In the genomic region with DNA sequence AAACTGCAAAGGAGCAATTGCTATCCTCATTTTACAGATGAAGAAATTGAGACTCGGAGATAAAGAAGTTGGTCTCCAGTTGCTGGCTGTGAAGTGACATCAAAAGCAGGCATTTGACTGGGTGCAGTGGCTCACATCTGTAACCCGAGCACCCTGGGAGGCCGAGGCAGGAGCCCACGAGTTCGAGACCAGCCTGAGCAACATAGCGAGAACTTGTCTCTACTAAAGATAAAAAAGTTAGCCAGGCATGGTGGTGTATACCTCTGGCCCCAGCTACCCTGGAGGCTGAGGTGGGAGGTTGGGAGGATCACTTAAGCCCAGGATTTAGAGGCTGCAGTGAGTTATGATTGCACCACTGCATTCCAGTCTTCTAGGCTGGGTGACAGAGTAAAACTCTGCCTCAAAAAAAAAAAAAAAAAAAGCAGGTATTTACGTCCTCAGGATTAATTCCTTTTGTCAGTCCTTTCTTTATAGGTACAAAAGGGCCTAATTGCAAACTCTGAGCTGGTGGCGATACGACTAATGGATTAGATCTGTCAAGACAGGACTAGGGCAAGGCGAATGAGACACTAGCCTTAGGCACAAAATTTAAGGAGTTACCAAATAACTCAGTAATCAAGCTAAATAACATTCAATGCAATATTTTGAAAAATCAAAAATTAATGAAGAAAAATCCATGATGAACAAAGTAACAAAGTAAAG, we compare ENCODE assay signal across 17 cellular contexts. TPM values are rescaled to one million over a fixed set of nuclear protein-coding genes. Genes with fewer than 3 reads are reported as not detected.
DNase-seq lines count a peak whose midpoint lies in the region; ATAC-seq, FAIRE-seq and TF ChIP-seq lines count a peak whose summit lies in the region.
"Had no signal": no experiment of that assay in that cellular context is flagged by ENCODE, and none has a peak within 500 bp of the region (broad histone marks: within the 10 kb centered on the region; RNA-seq: fewer than 3 reads in every experiment).

No MANE protein-coding gene starts in this region.

- H3K4me1 Mint-ChIP-seq in activated CD4-positive, alpha-beta T cell treated with anti-CD3 and anti-CD28 coated beads for 36 hours, result peaks cover 36% of the 10 kb centered on the region

- CTCF ChIA-PET in activated CD4-positive, alpha-beta T cell treated with anti-CD3 and anti-CD28 coated beads for 36 hours (lab: Charles Lee), result interaction anchor here (0.6 to 11.2 kb wide), 21 partner anchors 9 to 759 kb away, joined by 3 to 224 read pairs (median 5); a partner anchor contains a TSS
- CTCF ChIA-PET in HepG2 (lab: Yijun Ruan, JAX; ENCODE audit: low intra/inter-chr PET ratio, low total read pairs), result interaction anchor here (0.6 to 2.5 kb wide), 4 partner anchors 29 to 103 kb away, joined by 3 to 59 read pairs (median 6); no protein-coding TSS in a partner anchor

- TF ChIP-seq EP300 in HepG2 (IDR thresholded peaks at IDR 0.05; ENCODE audit: low read depth in 2 of 2, low read length in 2 of 2), result no peak
- TF ChIP-seq EP300 in HepG2 (CRISPR knock-in tag; IDR thresholded peaks at IDR 0.05; ENCODE audit: borderline replicate concordance), result no peak

- no TSS peak for BruUV-seq in HepG2 (replicated peaks; lab: Mats Ljungman, UMichigan)

- H3K36me3 Mint-ChIP-seq in activated CD4-positive, alpha-beta T cell treated with anti-CD3 and anti-CD28 coated beads for 36 hours (ENCODE audit: low read depth), result no peaks in the 10 kb centered on the region

- in situ Hi-C loops in HepG2 (cut with HindIII; ENCODE audit: extremely low pct_ligation_motif_present, low pct_unique_long_range_greater_than_20kb), result loop anchor here (5.0 kb wide), 1 partner anchor 34 kb away; no protein-coding TSS in a partner anchor

- H3K36me3 ChIP-seq in bronchial epithelial cell (ENCODE audit: control insufficient read depth, insufficient read depth, low read length) (no peaks in the 10 kb centered on the region), HepG2 (replicated peaks in 1 of 2; ENCODE audit: control insufficient read depth in 1 of 2, insufficient read depth in 2 of 2, low read length in 2 of 2) (no peaks in the 10 kb centered on the region), colonic mucosa (no peaks in the 10 kb centered on the region)
- H3K36me3 ChIP-seq: neutrophil, uterus had no signal

- H3K9me3 ChIP-seq in HepG2 (ENCODE audit: low read length) (no peaks in the 10 kb centered on the region), colonic mucosa (no peaks in the 10 kb centered on the region)
- H3K9me3 ChIP-seq: neutrophil, uterus had no signal

- peaks cover 4% of the 10 kb centered on the region for H3K27me3 Mint-ChIP-seq in activated CD4-positive, alpha-beta T cell treated with anti-CD3 and anti-CD28 coated beads for 36 hours
- H3K27me3 Mint-ChIP-seq: central memory CD8-positive, alpha-beta T cell had no signal

- H3K27me3 ChIP-seq in bronchial epithelial cell (ENCODE audit: control insufficient read depth, insufficient read depth, low read length) (no peaks in the 10 kb centered on the region), HepG2 (ENCODE audit: control insufficient read depth in 1 of 2, insufficient read depth in 2 of 2, low read length in 2 of 2) (no peaks in the 10 kb centered on the region), colonic mucosa (no peaks in the 10 kb centered on the region)
- H3K27me3 ChIP-seq: uterus had no signal

- H3K27ac Mint-ChIP-seq in activated CD4-positive, alpha-beta T cell treated with anti-CD3 and anti-CD28 coated beads for 36 hours, result no peak overlapping the region
- H3K27ac Mint-ChIP-seq: activated naive CD4-positive, alpha-beta T cell treated with anti-CD3 and anti-CD28 coated beads for 36 hours; HFFc6 had no signal

- H3K4me3 ChIP-seq in bronchial epithelial cell (ENCODE audit: low read depth, low read length) (no peak overlapping the region), HepG2 (replicated peaks in 1 of 3; ENCODE audit: insufficient read depth in 1 of 3, low read depth in 2 of 3, low read length in 3 of 3) (no peak overlapping the region), colonic mucosa (no peak overlapping the region)
- H3K4me3 ChIP-seq: uterus had no signal

- H3K79me2 ChIP-seq in HepG2 (ENCODE audit: insufficient read depth, low read length), result no peaks in the 10 kb centered on the region

- ATAC-seq in activated CD4-positive, alpha-beta T cell treated with anti-CD3 and anti-CD28 coated beads for 36 hours, result no peak
- ATAC-seq in HepG2 (no peak), GM21737 (IDR thresholded peaks at IDR 0.05; ENCODE audit: unreplicated experiment) (no peak), HG03095 (IDR thresholded peaks at IDR 0.05; ENCODE audit: unreplicated experiment) (no peak)

- H3K9me3 Mint-ChIP-seq in activated CD4-positive, alpha-beta T cell treated with anti-CD3 and anti-CD28 coated beads for 36 hours (ENCODE audit: low read depth), result no peaks in the 10 kb centered on the region
- H3K9me3 Mint-ChIP-seq: activated naive CD4-positive, alpha-beta T cell treated with anti-CD3 and anti-CD28 coated beads for 36 hours; central memory CD8-positive, alpha-beta T cell had no signal

- H4K20me1 ChIP-seq in HepG2 (ENCODE audit: insufficient read depth, low read length), result no peaks in the 10 kb centered on the region

- peak overlapping the region; percentile 64; the same call in 1 of the 2 replicates for H3K4me2 ChIP-seq in HepG2 (ENCODE audit: low read depth, low read length)

- DNase-seq in activated CD4-positive, alpha-beta T cell treated with anti-CD3 and anti-CD28 coated beads for 36 hours, result no peak
- DNase-seq in activated CD4-positive, alpha-beta T cell treated with anti-CD3 and anti-CD28 coated beads for 48 hours, result no peak
- DNase-seq in bronchial epithelial cell (ENCODE audit: low read depth) (peak; percentile 93), HepG2 (ENCODE audit: low spot score) (no peak), colonic mucosa (no peak)
- DNase-seq: NCI-H187 had no signal

- TF ChIP-seq CTCF in bronchial epithelial cell (IDR thresholded peaks at IDR 0.05; ENCODE audit: insufficient read depth, low read length, severe bottlenecking) (no peak), HepG2 (CRISPR knock-in tag; IDR thresholded peaks at IDR 0.05) (no peak), colonic mucosa (IDR thresholded peaks at IDR 0.05) (no peak)

- no peak overlapping the region for H3K27ac ChIP-seq in HepG2 (ENCODE audit: extremely low read length, insufficient read depth, low read length)
- peak overlapping the region; percentile 30 for H3K27ac ChIP-seq in temporal lobe (ENCODE audit: low read depth, low read length)
- H3K27ac ChIP-seq in colonic mucosa, result no peak overlapping the region
- H3K27ac ChIP-seq: neutrophil had no signal

- no peak for TF ChIP-seq POLR2A in HepG2 (IDR thresholded peaks at IDR 0.05; ENCODE audit: insufficient read depth in 1 of 2, low read depth in 2 of 2, low read length in 2 of 2)

- peaks cover 68% of the 10 kb centered on the region for H3K4me1 ChIP-seq in HepG2 (ENCODE audit: insufficient read depth, low read length)
- H3K4me1 ChIP-seq in colonic mucosa, result no peaks in the 10 kb centered on the region

- no peak overlapping the region for H3K9ac ChIP-seq in HepG2 (ENCODE audit: insufficient read depth, low read depth, low read length)
- H3K9ac ChIP-seq in colonic mucosa (ENCODE audit: low read depth in 2 of 2, low read length in 2 of 2), result no peak overlapping the region

- POLR2A ChIA-PET in activated CD4-positive, alpha-beta T cell treated with anti-CD3 and anti-CD28 coated beads for 36 hours (lab: Charles Lee), result interaction anchor here (1.0 kb wide), 1 partner anchor 29 kb away, joined by 3 read pairs; no protein-coding TSS in a partner anchor
- POLR2A ChIA-PET in HepG2 (lab: Yijun Ruan, JAX), result interaction anchor here (0.8 to 1.7 kb wide), 5 partner anchors 14 to 90 kb away, joined by 3 to 15 read pairs (median 4); a partner anchor contains a TSS

- peak overlapping the region; percentile 9 for H3K4me3 Mint-ChIP-seq in activated CD4-positive, alpha-beta T cell treated with anti-CD3 and anti-CD28 coated beads for 36 hours
- H3K4me3 Mint-ChIP-seq: activated naive CD4-positive, alpha-beta T cell treated with anti-CD3 and anti-CD28 coated beads for 36 hours; HFFc6 had no signal

- intact Hi-C loops in activated CD4-positive, alpha-beta T cell treated with anti-CD3 and anti-CD28 coated beads for 36 hours (cut with DNase I, micrococcal nuclease), result loop anchor here (1.0 to 5.0 kb wide), 4 partner anchors 29 to 208 kb away; a partner anchor contains a TSS
- intact Hi-C loops in HepG2 (cut with micrococcal nuclease; ENCODE audit: unreplicated experiment) (loop anchor here (1.0 kb wide), 4 partner anchors 23 to 84 kb away; no protein-coding TSS in a partner anchor), colonic mucosa (cut with DNase I) (no loop called here)

- no peak for FAIRE-seq in bronchial epithelial cell (lab: Jason Lieb, UNC)
- FAIRE-seq in HepG2 (lab: Jason Lieb, UNC), result no peak

- WGBS in HepG2 (ENCODE audit: low lambda C conversion rate), result 79% methylated on average over 10 of the region's 10 CpGs

- H2AFZ ChIP-seq in HepG2 (ENCODE audit: low read length), result no peak overlapping the region

- TF ChIP-seq RAD21 in HepG2 (CRISPR knock-in tag; IDR thresholded peaks at IDR 0.05), result no peak

RNA-seq across cellular contexts. Expression of a gene that starts 5.9 kb away (rescaled TPM):
- total RNA-seq in activated CD4-positive, alpha-beta T cell treated with anti-CD3 and anti-CD28 coated beads for 36 hours, result not detected
- total RNA-seq in bronchial epithelial cell (2.3 TPM in 1 of 2 replicates, not detected in the other), HepG2 (2016; rRNA removed; fragmentation: Illumina TruSeq; extraction: Trizol) (0.55 and 0.86 TPM in 2 replicates), temporal lobe (0.74 TPM), colonic mucosa (1 to 10 TPM; 2.2 to 6.2 TPM)
- total RNA-seq in HepG2 (2016; cell fraction: cytosol; rRNA removed; fragmentation: Illumina TruSeq; extraction: Trizol; ENCODE audit: low read depth), result 0.30 TPM in 1 of 2 replicates, not detected in the other
- 0.61 and 0.73 TPM in 2 replicates for total RNA-seq in HepG2 (2016; cell fraction: insoluble cytoplasmic fraction; rRNA removed; fragmentation: Illumina TruSeq; extraction: Trizol)
- 0.53 and 1.1 TPM in 2 replicates for total RNA-seq in HepG2 (2016; cell fraction: membrane; rRNA removed; fragmentation: Illumina TruSeq; extraction: Trizol)
- 0.22 TPM in 1 of 2 replicates, not detected in the other for total RNA-seq in HepG2 (2016; cell fraction: nucleus; rRNA removed; fragmentation: Illumina TruSeq; extraction: Trizol)
- polyA plus RNA-seq in HepG2 (2011; rRNA removed), result 1.0 and 1.7 TPM in 2 replicates
- polyA plus RNA-seq in HepG2 (2011; cell fraction: cytosol; rRNA removed), result 1.0 and 1.3 TPM in 2 replicates
- polyA plus RNA-seq in HepG2 (2011; cell fraction: nucleus; rRNA removed), result 0.43 and 0.51 TPM in 2 replicates
- 0.33 and 2.5 TPM in 2 replicates for polyA plus RNA-seq in HepG2 (2012)
- 0.27 and 0.35 TPM in 2 replicates for polyA plus RNA-seq in HepG2 (2016; cell fraction: cytosol; fragmentation: Illumina TruSeq; extraction: Trizol; ENCODE audit: low read depth)
- 0.44 and 0.59 TPM in 2 replicates for polyA plus RNA-seq in HepG2 (2016; cell fraction: insoluble cytoplasmic fraction; fragmentation: Illumina TruSeq; extraction: Trizol; ENCODE audit: low read depth)
- polyA plus RNA-seq in HepG2 (2016; cell fraction: membrane; fragmentation: Illumina TruSeq; extraction: Trizol; ENCODE audit: low read depth), result 0.34 and 0.37 TPM in 2 replicates
- polyA plus RNA-seq in HepG2 (2016; cell fraction: nucleus; fragmentation: Illumina TruSeq; extraction: Trizol; ENCODE audit: insufficient read depth, low read depth), result 0.55 TPM in 1 of 2 replicates, not detected in the other
- polyA minus RNA-seq in HepG2 (2011; rRNA and poly(A)+ RNA removed; ENCODE audit: low replicate concordance), result 0.14 and 1.8 TPM in 2 replicates
- polyA minus RNA-seq in HepG2 (2011; cell fraction: cytosol; rRNA and poly(A)+ RNA removed), result 0.88 TPM in 1 of 2 replicates, not detected in the other
- 0.77 and 0.87 TPM in 2 replicates for polyA minus RNA-seq in HepG2 (2011; cell fraction: nucleus; rRNA and poly(A)+ RNA removed)
- total RNA-seq: activated naive CD4-positive, alpha-beta T cell treated with anti-CD3 and anti-CD28 coated beads for 36 hours; Calu3; HFFc6; renal cortical epithelial cell had no signal
- polyA plus RNA-seq: BJ had no signal

RNA-seq across cellular contexts. Expression of a gene that starts 20.9 kb away (rescaled TPM):
- total RNA-seq in activated CD4-positive, alpha-beta T cell treated with anti-CD3 and anti-CD28 coated beads for 36 hours, result 1 to 10 TPM; 3.0 to 3.5 TPM
- 7.1 and 11.6 TPM in 2 replicates for total RNA-seq in bronchial epithelial cell
- total RNA-seq in HepG2 (2016; rRNA removed; fragmentation: Illumina TruSeq; extraction: Trizol), result 5.7 and 9.0 TPM in 2 replicates
- 4.3 and 4.9 TPM in 2 replicates for total RNA-seq in HepG2 (2016; cell fraction: cytosol; rRNA removed; fragmentation: Illumina TruSeq; extraction: Trizol; ENCODE audit: low read depth)
- 4.8 and 8.8 TPM in 2 replicates for total RNA-seq in HepG2 (2016; cell fraction: insoluble cytoplasmic fraction; rRNA removed; fragmentation: Illumina TruSeq; extraction: Trizol)
- 7.3 and 7.9 TPM in 2 replicates for total RNA-seq in HepG2 (2016; cell fraction: membrane; rRNA removed; fragmentation: Illumina TruSeq; extraction: Trizol)
- total RNA-seq in HepG2 (2016; cell fraction: nucleus; rRNA removed; fragmentation: Illumina TruSeq; extraction: Trizol), result 7.5 and 8.4 TPM in 2 replicates
- 16.5 and 17.2 TPM in 2 replicates for polyA plus RNA-seq in HepG2 (2011; rRNA removed)
- 17.9 and 18.6 TPM in 2 replicates for polyA plus RNA-seq in HepG2 (2011; cell fraction: cytosol; rRNA removed)
- 10.2 and 11.0 TPM in 2 replicates for polyA plus RNA-seq in HepG2 (2011; cell fraction: nucleus; rRNA removed)
- 7.6 and 9.4 TPM in 2 replicates for polyA plus RNA-seq in HepG2 (2012)
- polyA plus RNA-seq in HepG2 (2016; cell fraction: cytosol; fragmentation: Illumina TruSeq; extraction: Trizol; ENCODE audit: low read depth), result 3.4 and 4.3 TPM in 2 replicates
- polyA plus RNA-seq in HepG2 (2016; cell fraction: insoluble cytoplasmic fraction; fragmentation: Illumina TruSeq; extraction: Trizol; ENCODE audit: low read depth), result 4.7 and 5.8 TPM in 2 replicates
- 4.9 and 6.1 TPM in 2 replicates for polyA plus RNA-seq in HepG2 (2016; cell fraction: membrane; fragmentation: Illumina TruSeq; extraction: Trizol; ENCODE audit: low read depth)
- 9.1 and 12.2 TPM in 2 replicates for polyA plus RNA-seq in HepG2 (2016; cell fraction: nucleus; fragmentation: Illumina TruSeq; extraction: Trizol; ENCODE audit: insufficient read depth, low read depth)
- 34.5 and 67.6 TPM in 2 replicates for polyA minus RNA-seq in HepG2 (2011; rRNA and poly(A)+ RNA removed; ENCODE audit: low replicate concordance)
- polyA minus RNA-seq in HepG2 (2011; cell fraction: cytosol; rRNA and poly(A)+ RNA removed), result 10.7 and 12.8 TPM in 2 replicates
- polyA minus RNA-seq in HepG2 (2011; cell fraction: nucleus; rRNA and poly(A)+ RNA removed), result 12.6 and 14.9 TPM in 2 replicates
- 21.1 TPM for total RNA-seq in temporal lobe
- total RNA-seq in colonic mucosa, result 10 to 100 TPM; 16.5 to 24.5 TPM
